In genomic region chr10:89649051-89649450, GRCh38 we compare ENCODE assay signal across 22 cellular contexts.
"Had no signal": no experiment of that assay in that cellular context is flagged by ENCODE, and none has a peak within 500 bp of the region (broad histone marks: within the 10 kb centered on the region; RNA-seq: fewer than 3 reads in every experiment).

No MANE protein-coding gene starts in this region.

- ATAC-seq: naive thymus-derived CD4-positive, alpha-beta T cell; sciatic nerve; stimulated activated naive CD8-positive, alpha-beta T cell treated with anti-CD3 and anti-CD28 coated beads, Interleukin-15, amount 100 ng/mL, for 72 hours had no signal

- DNase-seq: dermis blood vessel endothelial cell; effector memory CD4-positive, alpha-beta T cell; esophagus squamous epithelium; foreskin melanocyte; mesendoderm; midbrain; naive thymus-derived CD4-positive, alpha-beta T cell; stimulated activated CD4-positive, alpha-beta T cell treated with anti-CD3 and anti-CD28 coated beads, Interleukin-12 subunit alpha, Interleukin-12 subunit beta, amount 100 ng/mL, for 4 hours; stimulated activated CD4-positive, alpha-beta T cell treated with anti-CD3 and anti-CD28 coated beads, Interleukin-1b, Interleukin-23, amount 100 ng/mL, for 48 hours; stimulated activated CD4-positive, alpha-beta T cell treated with anti-CD3 and anti-CD28 coated beads, Interleukin-4, amount 100 ng/mL, for 1 hour; stimulated activated CD8-positive, alpha-beta memory T cell treated with anti-CD3 and anti-CD28 coated beads, Interleukin-4, amount 100 ng/mL, for 48 hours; stimulated activated naive CD4-positive, alpha-beta T cell; stimulated activated naive CD8-positive, alpha-beta T cell treated with anti-CD3 and anti-CD28 coated beads, Interleukin-15, amount 100 ng/mL, for 72 hours; trophoblast cell had no signal

- H3K27ac ChIP-seq: coronary artery, esophagus squamous epithelium, neural progenitor cell, parathyroid adenoma, right atrium auricular region, suprapubic skin, vagina had no signal

- H3K27me3 ChIP-seq: esophagus squamous epithelium, neural progenitor cell, right atrium auricular region, suprapubic skin, vagina had no signal

- H3K4me3 ChIP-seq: coronary artery, esophagus squamous epithelium, neural progenitor cell, right atrium auricular region, smooth muscle cell, suprapubic skin, vagina had no signal

- H3K36me3 ChIP-seq: esophagus squamous epithelium, neural progenitor cell, right atrium auricular region, suprapubic skin, vagina had no signal

- H3K9me3 ChIP-seq: esophagus squamous epithelium, right atrium auricular region, suprapubic skin had no signal
